Comparison of ENCODE assay signal across 10 cellular contexts in genomic region chr19:485583-486236, GRCh38. TPM values are rescaled to one million over a fixed set of nuclear protein-coding genes. Genes with fewer than 3 reads are reported as not detected.
A peak's percentile ranks its signal among the peaks of the same experiment; 100 is the strongest.
DNase-seq lines count a peak whose midpoint lies in the region; ATAC-seq and TF ChIP-seq lines count a peak whose summit lies in the region.
"Had no signal": no experiment of that assay in that cellular context is flagged by ENCODE, and none has a peak within 500 bp of the region (broad histone marks: within the 10 kb centered on the region; RNA-seq: fewer than 3 reads in every experiment).

No MANE protein-coding gene starts in this region.

- no peak for ATAC-seq in GM18502 (IDR thresholded peaks at IDR 0.05; ENCODE audit: poor library complexity, unreplicated experiment)

- no peak overlapping the region for H3K9ac ChIP-seq in iPS-18a (ENCODE audit: low read length)
- no peak overlapping the region for H3K9ac ChIP-seq in smooth muscle cell (ENCODE audit: low read depth)

- H2AFZ ChIP-seq in smooth muscle cell (ENCODE audit: low read depth) = no peak overlapping the region

- TF ChIP-seq POLR2A in adrenal gland (IDR thresholded peaks at IDR 0.05) = peak; percentile 25 to 77

- intact Hi-C loops in adrenal gland (cut with DNase I) = no loop called here

- no peaks in the 10 kb centered on the region for H4K20me1 ChIP-seq in smooth muscle cell (ENCODE audit: low read depth)

- peak overlapping the region in 4 of 5 donors; percentile 2 to 82 (median 58) for H3K27ac ChIP-seq in adrenal gland
- no peak overlapping the region for H3K27ac ChIP-seq in iPS-18a (ENCODE audit: low read length)
- H3K27ac ChIP-seq in smooth muscle cell (ENCODE audit: low read depth) = no peak overlapping the region
- H3K27ac ChIP-seq: 22Rv1, HL-60 had no signal

- H3K4me3 ChIP-seq in adrenal gland (no peak overlapping the region), iPS-18a (ENCODE audit: low read length) (peak overlapping the region; percentile 4), smooth muscle cell (no peak overlapping the region)

- H3K4me2 ChIP-seq in smooth muscle cell = no peak overlapping the region

- no peaks in the 10 kb centered on the region for H3K36me3 ChIP-seq in adrenal gland (replicated peaks in 1 of 2)
- H3K36me3 ChIP-seq in iPS-18a (ENCODE audit: control insufficient read depth, low read depth, low read length) = no peaks in the 10 kb centered on the region
- H3K36me3 ChIP-seq in smooth muscle cell (ENCODE audit: low read depth) = no peaks in the 10 kb centered on the region

- no peak for TF ChIP-seq CTCF in adrenal gland (IDR thresholded peaks at IDR 0.05)
- no peak for TF ChIP-seq CTCF in smooth muscle cell (IDR thresholded peaks at IDR 0.05; ENCODE audit: borderline replicate concordance, insufficient read depth, poor library complexity, severe bottlenecking)

- H3F3A ChIP-seq in smooth muscle cell (ENCODE audit: low read depth) = peaks cover 6% of the 10 kb centered on the region

- H3K79me2 ChIP-seq in smooth muscle cell (ENCODE audit: low read depth) = no peaks in the 10 kb centered on the region

- WGBS in adrenal gland, 4 donors = 15 to 23% (median 16%) methylated on average over 10 to 23 of the region's 23 CpGs
- 49% methylated on average over 23 of the region's 23 CpGs for WGBS in smooth muscle cell (ENCODE audit: low lambda C conversion rate)

- H3K4me1 ChIP-seq in adrenal gland (replicated peaks in 1 of 2) (peaks cover 4 to 8% of the 10 kb centered on the region in 2 donors), iPS-18a (ENCODE audit: control insufficient read depth, low read depth, low read length) (peaks cover 7% of the 10 kb centered on the region), smooth muscle cell (ENCODE audit: low read depth) (peaks cover 16% of the 10 kb centered on the region)

- DNase-seq in NCI-H1436 (lab: John Stamatoyannopoulos, UW) (peak; percentile 32), NCI-H1436 treated with DMSO at 0.1 percent for 48 hours (lab: John Stamatoyannopoulos, UW) (no peak), adrenal gland (peak in 6 of 7 donors; percentile 81 to 90 (median 88)), stromal cell of bone marrow (ENCODE audit: low read depth) (peak; percentile 63), OCI-M1 (lab: John Stamatoyannopoulos, UW) (no peak), smooth muscle cell (lab: John Stamatoyannopoulos, UW; ENCODE audit: unreplicated experiment) (no peak)

- H3K9me3 ChIP-seq in adrenal gland (replicated peaks in 1 of 3) (no peaks in the 10 kb centered on the region), iPS-18a (ENCODE audit: control insufficient read depth, low read depth, low read length) (no peaks in the 10 kb centered on the region), smooth muscle cell (replicated peaks; ENCODE audit: low read depth) (no peaks in the 10 kb centered on the region)

- no peaks in the 10 kb centered on the region for H3K27me3 ChIP-seq in adrenal gland
- H3K27me3 ChIP-seq in iPS-18a (ENCODE audit: control insufficient read depth, insufficient read depth, low read length) = no peaks in the 10 kb centered on the region
- H3K27me3 ChIP-seq in smooth muscle cell (ENCODE audit: low read depth) = no peaks in the 10 kb centered on the region

RNA-seq across cellular contexts. Expression of gene MADCAM1, which starts 10.6 kb away (rescaled TPM):
- total RNA-seq in adrenal gland (1 to 10 TPM in 1 of 8 donors, under 1 TPM in 6, not detected in 1; 0.14 to 1.1 (median 0.43) TPM), smooth muscle cell (not detected in 2 replicates)
- polyA plus RNA-seq in adrenal gland (1 to 10 TPM in 2 of 3 donors, not detected in 1; 2.2 to 4.8 TPM), smooth muscle cell (0.24 TPM in 1 of 2 replicates, not detected in the other)

RNA-seq across cellular contexts. Expression of gene TPGS1, which starts 21.6 kb away (rescaled TPM):
- total RNA-seq in adrenal gland = 100 to 1,000 TPM in 2 of 8 donors, 10 to 100 TPM in 6; 19.6 to 123 (median 44.7) TPM
- polyA plus RNA-seq in adrenal gland = 10 to 100 TPM in 2 of 3 donors, under 1 TPM in 1; 0.07 to 43.6 (median 33.5) TPM
- 14.6 and 20.5 TPM in 2 replicates for total RNA-seq in smooth muscle cell
- polyA plus RNA-seq in smooth muscle cell = 49.3 and 51.3 TPM in 2 replicates

RNA-seq across cellular contexts. Expression of gene SHC2, which starts 24.9 kb away (rescaled TPM):
- total RNA-seq in adrenal gland (10 to 100 TPM; 11.2 to 81.4 (median 45.5) TPM), smooth muscle cell (10.8 and 15.6 TPM in 2 replicates)
- polyA plus RNA-seq in adrenal gland (100 to 1,000 TPM in 1 of 3 donors, 10 to 100 TPM in 1, 1 to 10 TPM in 1; 1.2 to 196 (median 45.9) TPM), smooth muscle cell (29.3 and 34.5 TPM in 2 replicates)

RNA-seq across cellular contexts. Expression of gene CDC34, which starts 45.9 kb away (rescaled TPM):
- total RNA-seq in adrenal gland (10 to 100 TPM; 42.4 to 74.6 (median 59.6) TPM), smooth muscle cell (67.7 and 72.7 TPM in 2 replicates)
- polyA plus RNA-seq in adrenal gland (100 to 1,000 TPM in 2 of 3 donors, 10 to 100 TPM in 1; 22.2 to 151 (median 124) TPM), smooth muscle cell (151 and 159 TPM in 2 replicates)

RNA-seq across cellular contexts. Expression of gene GZMM, which starts 58.1 kb away (rescaled TPM):
- total RNA-seq in adrenal gland = 1 to 10 TPM in 2 of 8 donors, under 1 TPM in 4, not detected in 2; 0.35 to 2.4 (median 0.80) TPM
- 1 to 10 TPM in 2 of 3 donors, not detected in 1; 1.3 to 1.9 TPM for polyA plus RNA-seq in adrenal gland
- not detected in 2 replicates for total RNA-seq in smooth muscle cell
- 0.23 and 0.64 TPM in 2 replicates for polyA plus RNA-seq in smooth muscle cell

Comparison
In these comparisons a context has a peak if more than half of its experiments do, and no peak if none do; other contexts are left out.
1. DNase-seq: peak in NCI-H1436 (single experiment), adrenal gland (6 of 7) and stromal cell of bone marrow (single experiment); none in NCI-H1436 treated with DMSO at 0.1 percent for 48 hours (single experiment), OCI-M1 (single experiment) and smooth muscle cell (single experiment).
2. H3K27ac ChIP-seq: peak in adrenal gland (4 of 5); none in iPS-18a (single experiment) and smooth muscle cell (single experiment).